In genomic region chr1:231841616-231842344, GRCh38 we compare ENCODE assay signal across 1 cellular context.
TF ChIP-seq lines count a peak whose summit lies in the region.

No MANE protein-coding gene starts in this region.

TF ChIP-seq in HepG2, 621 proteins besides CTCF, POLR2A, EP300 and RAD21 (continued from another document and continues in another):
- TF ChIP-seq FOXA3 (CRISPR knock-in tag; IDR thresholded peaks at IDR 0.05) (peak; percentile 52; the same call in 1 of the 2 replicates), SNAI1 (CRISPR knock-in tag; IDR thresholded peaks at IDR 0.05; ENCODE audit: borderline replicate concordance) (no peak), RNF219 (CRISPR knock-in tag; IDR thresholded peaks at IDR 0.05) (no peak), IRX3 (CRISPR knock-in tag; IDR thresholded peaks at IDR 0.05; ENCODE audit: borderline replicate concordance, low read depth) (no peak), REPIN1 (CRISPR knock-in tag; IDR thresholded peaks at IDR 0.05; ENCODE audit: borderline replicate concordance, low read depth) (no peak), RERE (CRISPR knock-in tag; IDR thresholded peaks at IDR 0.05; ENCODE audit: low read depth) (peak; percentile 49; the same call in 1 of the 2 replicates), SRSF4 (IDR thresholded peaks at IDR 0.05; ENCODE audit: low read depth, low read length, poor library complexity, severe bottlenecking) (no peak), ZSCAN9 (CRISPR knock-in tag; IDR thresholded peaks at IDR 0.05; ENCODE audit: borderline replicate concordance) (no peak), ZMYM4 (CRISPR knock-in tag; IDR thresholded peaks at IDR 0.05) (no peak), TBX3 (IDR thresholded peaks at IDR 0.05; ENCODE audit: borderline replicate concordance) (peak; percentile 76; the same call in 1 of the 2 replicates), ZBTB3 (CRISPR knock-in tag; IDR thresholded peaks at IDR 0.05; ENCODE audit: borderline replicate concordance, low read depth) (no peak), ZBTB43 (CRISPR knock-in tag; conservative IDR thresholded peaks at IDR 0.05) (no peak), SPEN (CRISPR knock-in tag; IDR thresholded peaks at IDR 0.05; ENCODE audit: low read depth) (no peak)
- TF ChIP-seq, protein P1, sequence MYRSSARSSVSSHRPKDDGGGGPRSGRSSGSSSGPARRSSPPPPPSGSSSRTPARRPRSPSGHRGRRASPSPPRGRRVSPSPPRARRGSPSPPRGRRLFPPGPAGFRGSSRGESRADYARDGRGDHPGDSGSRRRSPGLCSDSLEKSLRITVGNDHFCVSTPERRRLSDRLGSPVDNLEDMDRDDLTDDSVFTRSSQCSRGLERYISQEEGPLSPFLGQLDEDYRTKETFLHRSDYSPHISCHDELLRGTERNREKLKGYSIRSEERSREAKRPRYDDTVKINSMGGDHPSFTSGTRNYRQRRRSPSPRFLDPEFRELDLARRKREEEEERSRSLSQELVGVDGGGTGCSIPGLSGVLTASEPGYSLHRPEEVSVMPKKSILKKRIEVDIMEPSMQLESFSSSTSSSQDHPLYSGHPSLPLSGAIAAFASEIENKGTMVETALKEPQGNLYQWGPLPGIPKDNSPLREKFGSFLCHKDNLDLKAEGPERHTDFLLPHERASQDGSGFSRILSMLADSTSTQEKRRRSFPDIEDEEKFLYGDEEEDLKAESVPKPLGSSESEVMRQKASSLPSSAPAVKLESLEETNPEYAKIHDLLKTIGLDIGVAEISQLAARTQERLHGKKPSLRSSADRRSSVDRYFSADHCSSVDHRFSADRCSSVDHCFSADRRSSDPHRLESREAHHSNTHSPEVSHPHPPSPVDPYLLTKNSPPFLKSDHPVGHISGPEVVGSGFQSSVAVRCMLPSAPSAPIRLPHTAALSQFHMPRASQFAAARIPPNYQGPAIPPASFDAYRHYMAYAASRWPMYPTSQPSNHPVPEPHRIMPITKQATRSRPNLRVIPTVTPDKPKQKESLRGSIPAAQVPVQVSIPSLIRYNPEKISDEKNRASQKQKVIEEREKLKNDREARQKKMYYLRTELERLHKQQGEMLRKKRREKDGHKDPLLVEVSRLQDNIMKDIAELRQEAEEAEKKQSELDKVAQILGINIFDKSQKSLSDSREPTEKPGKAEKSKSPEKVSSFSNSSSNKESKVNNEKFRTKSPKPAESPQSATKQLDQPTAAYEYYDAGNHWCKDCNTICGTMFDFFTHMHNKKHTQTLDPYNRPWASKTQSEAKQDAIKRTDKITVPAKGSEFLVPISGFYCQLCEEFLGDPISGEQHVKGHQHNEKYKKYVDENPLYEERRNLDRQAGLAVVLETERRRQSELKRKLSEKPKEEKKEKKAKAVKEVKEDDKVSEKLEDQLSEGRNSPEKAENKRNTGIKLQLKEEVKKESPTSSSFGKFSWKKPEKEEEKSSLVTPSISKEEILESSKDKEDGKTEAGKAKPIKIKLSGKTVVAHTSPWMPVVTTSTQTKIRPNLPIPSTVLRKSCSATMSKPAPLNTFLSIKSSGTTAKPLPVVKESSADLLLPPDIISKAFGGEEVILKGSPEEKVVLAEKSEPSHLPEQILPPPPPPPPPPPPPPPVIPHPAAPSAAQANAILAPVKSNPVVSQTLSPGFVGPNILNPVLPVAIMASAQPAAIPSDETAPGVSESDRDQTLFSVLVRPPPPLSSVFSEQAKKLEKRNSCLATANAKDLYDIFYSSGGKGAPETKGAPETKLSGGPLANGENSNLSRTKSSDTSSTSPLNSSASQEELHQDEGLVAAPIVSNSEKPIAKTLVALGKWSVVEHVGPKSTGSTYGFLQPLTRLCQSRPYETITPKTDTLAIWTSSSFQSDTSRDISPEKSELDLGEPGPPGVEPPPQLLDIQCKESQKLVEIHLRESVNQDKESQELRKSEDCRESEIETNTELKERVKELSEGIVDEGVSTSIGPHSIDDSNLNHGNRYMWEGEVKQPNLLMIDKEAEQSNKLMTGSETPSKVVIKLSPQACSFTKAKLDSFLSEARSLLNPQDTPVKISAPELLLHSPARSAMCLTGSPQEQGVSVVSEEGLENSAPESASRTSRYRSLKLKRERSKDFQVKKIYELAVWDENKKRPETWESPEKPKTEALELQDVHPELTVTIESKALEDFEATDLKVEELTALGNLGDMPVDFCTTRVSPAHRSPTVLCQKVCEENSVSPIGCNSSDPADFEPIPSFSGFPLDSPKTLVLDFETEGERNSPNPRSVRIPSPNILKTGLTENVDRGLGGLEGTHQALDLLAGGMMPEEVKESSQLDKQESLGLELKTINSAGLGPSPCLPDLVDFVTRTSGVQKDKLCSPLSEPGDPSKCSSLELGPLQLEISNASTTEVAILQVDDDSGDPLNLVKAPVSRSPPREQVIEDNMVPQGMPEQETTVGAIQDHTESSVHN (CRISPR knock-in tag; IDR thresholded peaks at IDR 0.05): no peak
- TF ChIP-seq, protein P2, sequence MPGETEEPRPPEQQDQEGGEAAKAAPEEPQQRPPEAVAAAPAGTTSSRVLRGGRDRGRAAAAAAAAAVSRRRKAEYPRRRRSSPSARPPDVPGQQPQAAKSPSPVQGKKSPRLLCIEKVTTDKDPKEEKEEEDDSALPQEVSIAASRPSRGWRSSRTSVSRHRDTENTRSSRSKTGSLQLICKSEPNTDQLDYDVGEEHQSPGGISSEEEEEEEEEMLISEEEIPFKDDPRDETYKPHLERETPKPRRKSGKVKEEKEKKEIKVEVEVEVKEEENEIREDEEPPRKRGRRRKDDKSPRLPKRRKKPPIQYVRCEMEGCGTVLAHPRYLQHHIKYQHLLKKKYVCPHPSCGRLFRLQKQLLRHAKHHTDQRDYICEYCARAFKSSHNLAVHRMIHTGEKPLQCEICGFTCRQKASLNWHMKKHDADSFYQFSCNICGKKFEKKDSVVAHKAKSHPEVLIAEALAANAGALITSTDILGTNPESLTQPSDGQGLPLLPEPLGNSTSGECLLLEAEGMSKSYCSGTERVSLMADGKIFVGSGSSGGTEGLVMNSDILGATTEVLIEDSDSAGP (CRISPR knock-in tag; IDR thresholded peaks at IDR 0.05; ENCODE audit: borderline replicate concordance): no peak
- TF ChIP-seq, protein P3, sequence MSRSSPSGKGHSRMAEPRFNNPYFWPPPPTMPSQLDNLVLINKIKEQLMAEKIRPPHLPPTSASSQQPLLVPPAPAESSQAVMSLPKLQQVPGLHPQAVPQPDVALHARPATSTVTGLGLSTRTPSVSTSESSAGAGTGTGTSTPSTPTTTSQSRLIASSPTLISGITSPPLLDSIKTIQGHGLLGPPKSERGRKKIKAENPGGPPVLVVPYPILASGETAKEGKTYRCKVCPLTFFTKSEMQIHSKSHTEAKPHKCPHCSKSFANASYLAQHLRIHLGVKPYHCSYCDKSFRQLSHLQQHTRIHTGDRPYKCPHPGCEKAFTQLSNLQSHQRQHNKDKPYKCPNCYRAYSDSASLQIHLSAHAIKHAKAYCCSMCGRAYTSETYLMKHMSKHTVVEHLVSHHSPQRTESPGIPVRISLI (CRISPR knock-in tag; IDR thresholded peaks at IDR 0.05; ENCODE audit: borderline replicate concordance): no peak
- TF ChIP-seq, protein P4, sequence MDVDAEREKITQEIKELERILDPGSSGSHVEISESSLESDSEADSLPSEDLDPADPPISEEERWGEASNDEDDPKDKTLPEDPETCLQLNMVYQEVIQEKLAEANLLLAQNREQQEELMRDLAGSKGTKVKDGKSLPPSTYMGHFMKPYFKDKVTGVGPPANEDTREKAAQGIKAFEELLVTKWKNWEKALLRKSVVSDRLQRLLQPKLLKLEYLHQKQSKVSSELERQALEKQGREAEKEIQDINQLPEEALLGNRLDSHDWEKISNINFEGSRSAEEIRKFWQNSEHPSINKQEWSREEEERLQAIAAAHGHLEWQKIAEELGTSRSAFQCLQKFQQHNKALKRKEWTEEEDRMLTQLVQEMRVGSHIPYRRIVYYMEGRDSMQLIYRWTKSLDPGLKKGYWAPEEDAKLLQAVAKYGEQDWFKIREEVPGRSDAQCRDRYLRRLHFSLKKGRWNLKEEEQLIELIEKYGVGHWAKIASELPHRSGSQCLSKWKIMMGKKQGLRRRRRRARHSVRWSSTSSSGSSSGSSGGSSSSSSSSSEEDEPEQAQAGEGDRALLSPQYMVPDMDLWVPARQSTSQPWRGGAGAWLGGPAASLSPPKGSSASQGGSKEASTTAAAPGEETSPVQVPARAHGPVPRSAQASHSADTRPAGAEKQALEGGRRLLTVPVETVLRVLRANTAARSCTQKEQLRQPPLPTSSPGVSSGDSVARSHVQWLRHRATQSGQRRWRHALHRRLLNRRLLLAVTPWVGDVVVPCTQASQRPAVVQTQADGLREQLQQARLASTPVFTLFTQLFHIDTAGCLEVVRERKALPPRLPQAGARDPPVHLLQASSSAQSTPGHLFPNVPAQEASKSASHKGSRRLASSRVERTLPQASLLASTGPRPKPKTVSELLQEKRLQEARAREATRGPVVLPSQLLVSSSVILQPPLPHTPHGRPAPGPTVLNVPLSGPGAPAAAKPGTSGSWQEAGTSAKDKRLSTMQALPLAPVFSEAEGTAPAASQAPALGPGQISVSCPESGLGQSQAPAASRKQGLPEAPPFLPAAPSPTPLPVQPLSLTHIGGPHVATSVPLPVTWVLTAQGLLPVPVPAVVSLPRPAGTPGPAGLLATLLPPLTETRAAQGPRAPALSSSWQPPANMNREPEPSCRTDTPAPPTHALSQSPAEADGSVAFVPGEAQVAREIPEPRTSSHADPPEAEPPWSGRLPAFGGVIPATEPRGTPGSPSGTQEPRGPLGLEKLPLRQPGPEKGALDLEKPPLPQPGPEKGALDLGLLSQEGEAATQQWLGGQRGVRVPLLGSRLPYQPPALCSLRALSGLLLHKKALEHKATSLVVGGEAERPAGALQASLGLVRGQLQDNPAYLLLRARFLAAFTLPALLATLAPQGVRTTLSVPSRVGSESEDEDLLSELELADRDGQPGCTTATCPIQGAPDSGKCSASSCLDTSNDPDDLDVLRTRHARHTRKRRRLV (CRISPR knock-in tag; IDR thresholded peaks at IDR 0.05): no peak
- TF ChIP-seq, protein P5, sequence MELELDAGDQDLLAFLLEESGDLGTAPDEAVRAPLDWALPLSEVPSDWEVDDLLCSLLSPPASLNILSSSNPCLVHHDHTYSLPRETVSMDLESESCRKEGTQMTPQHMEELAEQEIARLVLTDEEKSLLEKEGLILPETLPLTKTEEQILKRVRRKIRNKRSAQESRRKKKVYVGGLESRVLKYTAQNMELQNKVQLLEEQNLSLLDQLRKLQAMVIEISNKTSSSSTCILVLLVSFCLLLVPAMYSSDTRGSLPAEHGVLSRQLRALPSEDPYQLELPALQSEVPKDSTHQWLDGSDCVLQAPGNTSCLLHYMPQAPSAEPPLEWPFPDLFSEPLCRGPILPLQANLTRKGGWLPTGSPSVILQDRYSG (CRISPR knock-in tag; IDR thresholded peaks at IDR 0.05): no peak
- TF ChIP-seq, protein P6, sequence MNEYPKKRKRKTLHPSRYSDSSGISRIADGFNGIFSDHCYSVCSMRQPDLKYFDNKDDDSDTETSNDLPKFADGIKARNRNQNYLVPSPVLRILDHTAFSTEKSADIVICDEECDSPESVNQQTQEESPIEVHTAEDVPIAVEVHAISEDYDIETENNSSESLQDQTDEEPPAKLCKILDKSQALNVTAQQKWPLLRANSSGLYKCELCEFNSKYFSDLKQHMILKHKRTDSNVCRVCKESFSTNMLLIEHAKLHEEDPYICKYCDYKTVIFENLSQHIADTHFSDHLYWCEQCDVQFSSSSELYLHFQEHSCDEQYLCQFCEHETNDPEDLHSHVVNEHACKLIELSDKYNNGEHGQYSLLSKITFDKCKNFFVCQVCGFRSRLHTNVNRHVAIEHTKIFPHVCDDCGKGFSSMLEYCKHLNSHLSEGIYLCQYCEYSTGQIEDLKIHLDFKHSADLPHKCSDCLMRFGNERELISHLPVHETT (CRISPR knock-in tag; conservative IDR thresholded peaks at IDR 0.05): no peak
